16 cellular contexts compared by ENCODE assay signal in genomic region chr2:237283136-237283928, GRCh38.
DNase-seq lines count a peak whose midpoint lies in the region; ATAC-seq and TF ChIP-seq lines count a peak whose summit lies in the region.
"Had no signal": no experiment of that assay in that cellular context is flagged by ENCODE, and none has a peak within 500 bp of the region (broad histone marks: within the 10 kb centered on the region; RNA-seq: fewer than 3 reads in every experiment).

No MANE protein-coding gene starts in this region.

- CTCF ChIA-PET in AG04450 (lab: Charles Lee), result interaction anchor here (1.0 to 1.2 kb wide), 3 partner anchors 15 to 161 kb away, joined by 3 to 5 read pairs (median 3); no protein-coding TSS in a partner anchor

- H3K27me3 Mint-ChIP-seq in natural killer cell treated with Interleukin-12 subunit alpha and Interleukin-12 subunit beta and Interleukin-15 and Interleukin-18, amount 100 ng/mL, for 72 hours, result peaks cover 21 to 46% of the 10 kb centered on the region in 2 donors
- peaks cover 26% of the 10 kb centered on the region for H3K27me3 Mint-ChIP-seq in activated naive CD8-positive, alpha-beta T cell treated with anti-CD3 and anti-CD28 coated beads for 36 hours

- intact Hi-C loops in colonic mucosa (cut with DNase I), result no loop called here

- H3K27me3 ChIP-seq in AG04450 (ENCODE audit: control insufficient read depth, insufficient read depth, low read length), result no peaks in the 10 kb centered on the region
- no peaks in the 10 kb centered on the region for H3K27me3 ChIP-seq in colonic mucosa
- no peaks in the 10 kb centered on the region for H3K27me3 ChIP-seq in muscle layer of colon (ENCODE audit: control insufficient read depth in 1 of 2, insufficient read depth in 2 of 2, low read length in 2 of 2)
- H3K27me3 ChIP-seq: adrenal gland had no signal

- H3K4me3 ChIP-seq in AG04450 (ENCODE audit: low read depth, low read length) (no peak overlapping the region), colonic mucosa (no peak overlapping the region), muscle layer of colon (ENCODE audit: low read depth in 1 of 2, low read length in 2 of 2) (no peak overlapping the region)
- H3K4me3 ChIP-seq: adrenal gland had no signal

- H3K36me3 ChIP-seq in colonic mucosa (no peaks in the 10 kb centered on the region), muscle layer of colon (ENCODE audit: insufficient read depth, low read length) (no peaks in the 10 kb centered on the region)
- H3K36me3 ChIP-seq: adrenal gland had no signal

- H3K4me1 ChIP-seq in colonic mucosa (no peaks in the 10 kb centered on the region), muscle layer of colon (ENCODE audit: insufficient read depth, low read length) (peaks cover 39% of the 10 kb centered on the region)

- TF ChIP-seq CTCF in AG04450 (IDR thresholded peaks at IDR 0.05; ENCODE audit: low read depth, low read length), result no peak
- no peak for TF ChIP-seq CTCF in colonic mucosa (IDR thresholded peaks at IDR 0.05)

- POLR2A ChIA-PET in AG04450 (lab: Yijun Ruan, JAX), result interaction anchor here (0.6 to 4.5 kb wide), 6 partner anchors 7 to 56 kb away, joined by 3 to 26 read pairs (median 4); no protein-coding TSS in a partner anchor

- ATAC-seq in GM19397 (IDR thresholded peaks at IDR 0.05; ENCODE audit: unreplicated experiment), result no peak
- no peak for ATAC-seq in natural killer cell treated with Interleukin-12 subunit alpha and Interleukin-12 subunit beta and Interleukin-15 and Interleukin-18, amount 100 ng/mL, for 72 hours
- ATAC-seq: activated T-cell treated with anti-CD3 and anti-CD28 coated beads, Interleukin-2, amount 50 U/mL, for 72 hours; left colon had no signal

- H3K27ac ChIP-seq in AG04450 (ENCODE audit: low read depth, low read length) (peak overlapping the region; percentile 88), colonic mucosa (peak overlapping the region; percentile 35), muscle layer of colon (ENCODE audit: low read depth, low read length) (peak overlapping the region; percentile 15)
- H3K27ac ChIP-seq: adrenal gland had no signal

- H3K9ac ChIP-seq in colonic mucosa (ENCODE audit: low read depth in 2 of 2, low read length in 2 of 2) (no peak overlapping the region), muscle layer of colon (ENCODE audit: low read length) (no peak overlapping the region)

- H3K36me3 Mint-ChIP-seq in natural killer cell treated with Interleukin-12 subunit alpha and Interleukin-12 subunit beta and Interleukin-15 and Interleukin-18, amount 100 ng/mL, for 72 hours, result no peaks in the 10 kb centered on the region
- no peaks in the 10 kb centered on the region for H3K36me3 Mint-ChIP-seq in activated naive CD8-positive, alpha-beta T cell treated with anti-CD3 and anti-CD28 coated beads for 36 hours

- no peak overlapping the region for H3K4me3 Mint-ChIP-seq in natural killer cell treated with Interleukin-12 subunit alpha and Interleukin-12 subunit beta and Interleukin-15 and Interleukin-18, amount 100 ng/mL, for 72 hours
- H3K4me3 Mint-ChIP-seq in activated naive CD8-positive, alpha-beta T cell treated with anti-CD3 and anti-CD28 coated beads for 36 hours, result no peak overlapping the region
- H3K4me3 Mint-ChIP-seq: activated T-cell treated with anti-CD3 and anti-CD28 coated beads, Interleukin-2, amount 50 U/mL, for 72 hours had no signal

- H3K9me3 ChIP-seq in AG04450 (ENCODE audit: control insufficient read depth, insufficient read depth, low read length), result no peaks in the 10 kb centered on the region
- H3K9me3 ChIP-seq in colonic mucosa, result no peaks in the 10 kb centered on the region
- no peaks in the 10 kb centered on the region for H3K9me3 ChIP-seq in muscle layer of colon (ENCODE audit: low read length)
- H3K9me3 ChIP-seq: adrenal gland had no signal

- no peaks in the 10 kb centered on the region for H3K4me1 Mint-ChIP-seq in natural killer cell treated with Interleukin-12 subunit alpha and Interleukin-12 subunit beta and Interleukin-15 and Interleukin-18, amount 100 ng/mL, for 72 hours (ENCODE audit: low read depth in 2 of 2)
- H3K4me1 Mint-ChIP-seq in activated naive CD8-positive, alpha-beta T cell treated with anti-CD3 and anti-CD28 coated beads for 36 hours, result no peaks in the 10 kb centered on the region

- H3K27ac Mint-ChIP-seq in natural killer cell treated with Interleukin-12 subunit alpha and Interleukin-12 subunit beta and Interleukin-15 and Interleukin-18, amount 100 ng/mL, for 72 hours, result no peak overlapping the region
- H3K27ac Mint-ChIP-seq in activated naive CD8-positive, alpha-beta T cell treated with anti-CD3 and anti-CD28 coated beads for 36 hours, result no peak overlapping the region
- H3K27ac Mint-ChIP-seq: activated T-cell treated with anti-CD3 and anti-CD28 coated beads, Interleukin-2, amount 50 U/mL, for 72 hours had no signal

- no peaks in the 10 kb centered on the region for H3K9me3 Mint-ChIP-seq in natural killer cell treated with Interleukin-12 subunit alpha and Interleukin-12 subunit beta and Interleukin-15 and Interleukin-18, amount 100 ng/mL, for 72 hours
- H3K9me3 Mint-ChIP-seq in activated naive CD8-positive, alpha-beta T cell treated with anti-CD3 and anti-CD28 coated beads for 36 hours, result peaks cover 5% of the 10 kb centered on the region

- no peak for DNase-seq in AG04450 (ENCODE audit: low read depth, low spot score)
- peak; percentile 83 for DNase-seq in LHCN-M2 (ENCODE audit: low read depth)
- DNase-seq in colonic mucosa, result no peak
- DNase-seq in LoVo (ENCODE audit: low spot score), result no peak
- no peak for DNase-seq in natural killer cell treated with Interleukin-12 subunit alpha and Interleukin-12 subunit beta and Interleukin-15 and Interleukin-18, amount 100 ng/mL, for 72 hours (ENCODE audit: low spot score)
- no peak for DNase-seq in activated naive CD8-positive, alpha-beta T cell treated with anti-CD3 and anti-CD28 coated beads for 36 hours
- DNase-seq: activated CD4-positive, alpha-beta T cell treated with anti-CD3 and anti-CD28 coated beads, Interleukin-2, amount 50 U/mL, for 48 hours; activated T-cell treated with anti-CD3 and anti-CD28 coated beads, Interleukin-2, amount 50 U/mL, for 72 hours; adrenal gland; Karpas-422; left colon; NCI-H1694 treated with DMSO at 0.1 percent for 48 hours; NCI-H446 treated with DMSO at 0.1 percent for 48 hours; posterior cingulate gyrus had no signal

Comparison
In these comparisons a context has a peak if more than half of its experiments do, and no peak if none do; other contexts are left out.
1. H3K27ac ChIP-seq: peak in every context shown above with its lines; median percentile 88 in AG04450; 35 in colonic mucosa; 15 in muscle layer of colon.